ENCODE assay signal across 27 cellular contexts in genomic region chr21:27290020-27290419, GRCh38.
"Had no signal": no experiment of that assay in that cellular context is flagged by ENCODE, and none has a peak within 500 bp of the region (broad histone marks: within the 10 kb centered on the region; RNA-seq: fewer than 3 reads in every experiment).

No MANE protein-coding gene starts in this region.

- H3K27me3 ChIP-seq: ascending aorta, gastroesophageal sphincter, testis, uterus had no signal

- H3K27ac Mint-ChIP-seq: activated naive CD8-positive, alpha-beta T cell; brain; effector memory CD8-positive, alpha-beta T cell; T-helper 2 cell treated with Interferon-gamma antibody and Interleukin-4, amounts not matched to agents 5 μg/mL and 100 μg/mL, for 36 hours had no signal

- FAIRE-seq: endothelial cell of umbilical vein, keratinocyte had no signal

- H3K27me3 Mint-ChIP-seq: activated naive CD8-positive, alpha-beta T cell; brain; effector memory CD8-positive, alpha-beta T cell; naive B cell had no signal

- H3K4me1 Mint-ChIP-seq: brain, naive B cell had no signal

- H3K4me3 ChIP-seq: ascending aorta, gastroesophageal sphincter, testis, uterus had no signal

- H3K27ac ChIP-seq: ascending aorta, gastroesophageal sphincter, testis, uterus had no signal

- DNase-seq: activated CD4-positive, alpha-beta T cell treated with anti-CD3 and anti-CD28 coated beads for 4 hours; activated CD4-positive, alpha-beta T cell treated with anti-CD3 and anti-CD28 coated beads, Interleukin-2, amount 50 U/mL, for 4 hours; activated effector memory CD4-positive, alpha-beta T cell treated with Interleukin-2 at 50 U/mL for 16 hours; activated naive CD4-positive, alpha-beta T cell treated with Interleukin-2 at 50 U/mL for 16 hours; activated T-cell treated with anti-CD3 and anti-CD28 coated beads for 4 hours; cortex of kidney; effector memory CD8-positive, alpha-beta T cell; hippocampal formation; left cardiac atrium; left ventricle myocardium superior; mammary epithelial cell; naive B cell; posterior cingulate gyrus; right cardiac atrium; stimulated activated CD4-positive, alpha-beta T cell treated with anti-CD3 and anti-CD28 coated beads, Interleukin-12 subunit alpha, Interleukin-12 subunit beta, amount 100 ng/mL, for 4 hours; stimulated activated CD4-positive, alpha-beta T cell treated with anti-CD3 and anti-CD28 coated beads, Interleukin-4, amount 100 ng/mL, for 1 hour; stimulated activated naive CD8-positive, alpha-beta T cell treated with anti-CD3 and anti-CD28 coated beads, Interleukin-15, Interleukin-2, amounts not matched to agents 100 U/mL and 50 U/mL, for 24 hours; T-helper 1 cell; testis; uterus had no signal

- H3K36me3 ChIP-seq: ascending aorta, gastroesophageal sphincter, uterus had no signal

- H3K4me1 ChIP-seq: testis had no signal

- ATAC-seq: effector memory CD8-positive, alpha-beta T cell; gastroesophageal sphincter; left cardiac atrium; left ventricle myocardium superior; right cardiac atrium; stimulated activated naive CD8-positive, alpha-beta T cell treated with anti-CD3 and anti-CD28 coated beads, Interleukin-15, Interleukin-2, amounts not matched to agents 100 U/mL and 50 U/mL, for 24 hours had no signal

- H3K9me3 ChIP-seq: ascending aorta, gastroesophageal sphincter, testis, uterus had no signal

- H3K36me3 Mint-ChIP-seq: activated naive CD8-positive, alpha-beta T cell; brain; naive B cell had no signal

- H3K4me3 Mint-ChIP-seq: activated naive CD8-positive, alpha-beta T cell; brain; effector memory CD8-positive, alpha-beta T cell; naive B cell; T-helper 2 cell treated with Interferon-gamma antibody and Interleukin-4, amounts not matched to agents 5 μg/mL and 100 μg/mL, for 36 hours had no signal
